Comparison of ENCODE assay signal across 21 cellular contexts in the genomic region with DNA sequence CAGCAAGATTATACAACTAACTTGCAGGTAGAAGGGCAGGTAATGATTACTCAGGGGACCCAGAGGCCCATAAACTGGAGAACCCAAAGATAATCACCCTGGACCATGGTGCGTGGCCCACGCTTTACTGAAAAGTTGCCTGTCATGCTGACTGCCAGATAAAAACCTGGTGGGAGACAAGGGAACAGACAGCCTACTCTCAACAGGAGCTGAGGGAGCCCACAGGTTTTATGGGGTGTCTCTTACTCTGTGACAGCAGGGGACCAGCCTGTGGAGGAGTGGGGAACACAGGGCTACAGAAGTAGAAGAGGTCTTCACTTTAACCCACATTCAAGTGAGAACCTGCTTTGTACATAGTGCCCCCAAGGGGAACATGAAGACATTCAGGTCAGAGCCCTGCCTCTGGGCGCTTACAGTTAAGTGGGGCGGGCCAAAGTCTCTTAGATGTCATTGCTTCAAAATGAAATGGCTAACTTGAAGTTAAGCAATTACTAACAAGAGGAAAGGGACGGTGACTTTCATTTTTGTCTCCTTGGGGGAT.
"Had no signal": no experiment of that assay in that cellular context is flagged by ENCODE, and none has a peak within 500 bp of the region (broad histone marks: within the 10 kb centered on the region; RNA-seq: fewer than 3 reads in every experiment).

No MANE protein-coding gene starts in this region.

- H3K27me3 Mint-ChIP-seq: dendritic cell treated with granulocyte-macrophage colony-stimulating factor and Interleukin-4, amounts not matched to agents 40 ng/mL and 50 ng/mL, for 4 days; stimulated activated naive B cell treated with anti-CD40 and anti-IgM and Interleukin-4, amounts not matched to agents 10 μg/mL and 1 μg/mL and 100 μg/mL, for 72 hours had no signal

- DNase-seq: activated CD4-positive, alpha-beta memory T cell treated with anti-CD3 and anti-CD28 coated beads, Interleukin-2, amount 10 ng/mL, durations not matched to agents 7 days and 5 days; activated CD4-positive, alpha-beta T cell treated with anti-CD3 and anti-CD28 coated beads for 48 hours; activated CD4-positive, CD25-positive, alpha-beta regulatory T cell; activated naive CD4-positive, alpha-beta T cell treated with Interleukin-2 at 50 U/mL for 16 hours; activated naive CD8-positive, alpha-beta T cell treated with anti-CD3 and anti-CD28 coated beads, Interleukin-2, amount 10 ng/mL, durations not matched to agents 7 days and 5 days; activated T-cell treated with anti-CD3 and anti-CD28 coated beads, Interleukin-2, amount 50 U/mL, for 1 hour; amygdala; effector CD8-positive, alpha-beta T cell; foreskin melanocyte; kidney; midbrain; nephron progenitor cell; nucleus accumbens; spleen; stimulated activated CD4-positive, alpha-beta T cell treated with anti-CD3 and anti-CD28 coated beads, Interleukin-4, amount 100 ng/mL, for 4 hours; stimulated activated naive B cell treated with anti-CD40 and anti-IgM and Interleukin-4, amounts not matched to agents 10 μg/mL and 1 μg/mL and 100 μg/mL, for 72 hours had no signal

- ATAC-seq: left lobe of liver; stimulated activated naive B cell treated with anti-CD40 and anti-IgM and Interleukin-4, amounts not matched to agents 10 μg/mL and 1 μg/mL and 100 μg/mL, for 72 hours had no signal

- H3K27ac Mint-ChIP-seq: activated CD4-positive, alpha-beta memory T cell treated with anti-CD3 and anti-CD28 coated beads, Interleukin-2, amount 10 ng/mL, durations not matched to agents 7 days and 5 days; activated naive CD8-positive, alpha-beta T cell treated with anti-CD3 and anti-CD28 coated beads, Interleukin-2, amount 10 ng/mL, durations not matched to agents 7 days and 5 days; activated T-helper 2 cell treated with anti-CD3 and anti-CD28 coated beads, Interferon-gamma antibody, Interleukin-2, Interleukin-4, amounts not matched to agents 10 μg/mL and 5 μg/mL and 100 μg/mL, durations not matched to agents 14 hours and 24 hours and 36 hours; dendritic cell treated with granulocyte-macrophage colony-stimulating factor and Interleukin-4, amounts not matched to agents 40 ng/mL and 50 ng/mL, for 4 days; nephron progenitor cell; stimulated activated naive B cell treated with anti-CD40 and anti-IgM and Interleukin-4, amounts not matched to agents 10 μg/mL and 1 μg/mL and 100 μg/mL, for 72 hours; T-helper 2 cell treated with Interferon-gamma antibody and Interleukin-4, amounts not matched to agents 5 μg/mL and 100 μg/mL, for 36 hours had no signal

- H3K27me3 ChIP-seq: cardiac muscle cell, spleen had no signal

- H3K9me3 ChIP-seq: spleen had no signal

- H3K4me1 Mint-ChIP-seq: activated CD4-positive, alpha-beta memory T cell treated with anti-CD3 and anti-CD28 coated beads, Interleukin-2, amount 10 ng/mL, durations not matched to agents 7 days and 5 days; nephron progenitor cell; stimulated activated naive B cell treated with anti-CD40 and anti-IgM and Interleukin-4, amounts not matched to agents 10 μg/mL and 1 μg/mL and 100 μg/mL, for 72 hours had no signal

- H3K9me3 Mint-ChIP-seq: activated CD4-positive, alpha-beta memory T cell treated with anti-CD3 and anti-CD28 coated beads, Interleukin-2, amount 10 ng/mL, durations not matched to agents 7 days and 5 days; activated naive CD8-positive, alpha-beta T cell treated with anti-CD3 and anti-CD28 coated beads, Interleukin-2, amount 10 ng/mL, durations not matched to agents 7 days and 5 days; activated T-helper 2 cell treated with anti-CD3 and anti-CD28 coated beads, Interferon-gamma antibody, Interleukin-2, Interleukin-4, amounts not matched to agents 10 μg/mL and 5 μg/mL and 100 μg/mL, durations not matched to agents 14 hours and 24 hours and 36 hours; dendritic cell treated with granulocyte-macrophage colony-stimulating factor and Interleukin-4, amounts not matched to agents 40 ng/mL and 50 ng/mL, for 4 days; nephron progenitor cell; stimulated activated naive B cell treated with anti-CD40 and anti-IgM and Interleukin-4, amounts not matched to agents 10 μg/mL and 1 μg/mL and 100 μg/mL, for 72 hours; T-helper 2 cell treated with Interferon-gamma antibody and Interleukin-4, amounts not matched to agents 5 μg/mL and 100 μg/mL, for 36 hours had no signal

- H3K27ac ChIP-seq: cardiac muscle cell, spleen had no signal

- H3K36me3 ChIP-seq: cardiac muscle cell, spleen had no signal

- FAIRE-seq: kidney had no signal

- H3K36me3 Mint-ChIP-seq: activated naive CD8-positive, alpha-beta T cell treated with anti-CD3 and anti-CD28 coated beads, Interleukin-2, amount 10 ng/mL, durations not matched to agents 7 days and 5 days; stimulated activated naive B cell treated with anti-CD40 and anti-IgM and Interleukin-4, amounts not matched to agents 10 μg/mL and 1 μg/mL and 100 μg/mL, for 72 hours had no signal

- H3K4me3 ChIP-seq: cardiac muscle cell, spleen had no signal

- H3K4me3 Mint-ChIP-seq: activated CD4-positive, alpha-beta memory T cell treated with anti-CD3 and anti-CD28 coated beads, Interleukin-2, amount 10 ng/mL, durations not matched to agents 7 days and 5 days; activated naive CD8-positive, alpha-beta T cell treated with anti-CD3 and anti-CD28 coated beads, Interleukin-2, amount 10 ng/mL, durations not matched to agents 7 days and 5 days; dendritic cell treated with granulocyte-macrophage colony-stimulating factor and Interleukin-4, amounts not matched to agents 40 ng/mL and 50 ng/mL, for 4 days; nephron progenitor cell; stimulated activated naive B cell treated with anti-CD40 and anti-IgM and Interleukin-4, amounts not matched to agents 10 μg/mL and 1 μg/mL and 100 μg/mL, for 72 hours; T-helper 2 cell treated with Interferon-gamma antibody and Interleukin-4, amounts not matched to agents 5 μg/mL and 100 μg/mL, for 36 hours had no signal
